ENCODE assay signal across 1 cellular context in the genomic region with DNA sequence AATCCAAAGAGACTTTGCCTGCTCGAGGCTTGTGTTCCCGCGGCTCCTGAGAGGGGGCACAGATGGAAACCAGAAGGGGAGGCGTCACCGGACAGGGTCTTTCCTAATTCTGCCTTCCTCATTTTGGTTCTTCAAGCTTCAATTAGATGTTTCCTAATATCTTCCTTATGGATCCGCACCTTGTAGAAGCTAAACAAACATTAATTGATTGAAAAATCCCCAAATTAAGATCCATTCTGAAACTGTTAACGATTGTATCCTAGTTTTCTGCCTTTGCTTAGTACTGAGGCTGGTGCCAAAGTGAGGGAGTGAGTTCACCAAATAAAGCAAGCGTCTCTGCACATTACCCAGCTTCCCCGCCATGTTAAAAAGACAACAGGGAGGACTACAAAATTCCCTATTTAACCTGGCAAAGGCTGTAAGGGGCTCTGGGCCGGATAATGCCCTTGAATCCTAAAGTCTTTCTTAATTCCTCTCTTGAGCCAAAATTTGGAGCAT.
TF ChIP-seq lines count a peak whose summit lies in the region.

No MANE protein-coding gene starts in this region.

TF ChIP-seq in HEK293, 187 proteins besides CTCF, POLR2A, EP300 and RAD21 (continued from another document):
- TF ChIP-seq ZNF639 (tag by site-specific recombination; IDR thresholded peaks at IDR 0.05) (no peak), ZNF596 (tag by site-specific recombination; IDR thresholded peaks at IDR 0.05) (no peak), SP7 (tag by site-specific recombination; IDR thresholded peaks at IDR 0.05) (no peak), PATZ1 (tag by site-specific recombination; IDR thresholded peaks at IDR 0.05) (peak; percentile 35; the same call in 1 of the 2 replicates), ZNF76 (tag by site-specific recombination; IDR thresholded peaks at IDR 0.05; ENCODE audit: borderline replicate concordance, low read depth) (no peak; the same call in 1 of the 2 replicates), KLF16 (tag by site-specific recombination; IDR thresholded peaks at IDR 0.05) (no peak), ZNF248 (tag by site-specific recombination; IDR thresholded peaks at IDR 0.05) (no peak), ZXDB (tag by site-specific recombination; IDR thresholded peaks at IDR 0.05) (0 out of 2 replicates have a peak, but pooled peaks have one; percentile 3), ZNF777 (tag by site-specific recombination; IDR thresholded peaks at IDR 0.05; ENCODE audit: borderline replicate concordance) (no peak)
- TF ChIP-seq, protein P1, sequence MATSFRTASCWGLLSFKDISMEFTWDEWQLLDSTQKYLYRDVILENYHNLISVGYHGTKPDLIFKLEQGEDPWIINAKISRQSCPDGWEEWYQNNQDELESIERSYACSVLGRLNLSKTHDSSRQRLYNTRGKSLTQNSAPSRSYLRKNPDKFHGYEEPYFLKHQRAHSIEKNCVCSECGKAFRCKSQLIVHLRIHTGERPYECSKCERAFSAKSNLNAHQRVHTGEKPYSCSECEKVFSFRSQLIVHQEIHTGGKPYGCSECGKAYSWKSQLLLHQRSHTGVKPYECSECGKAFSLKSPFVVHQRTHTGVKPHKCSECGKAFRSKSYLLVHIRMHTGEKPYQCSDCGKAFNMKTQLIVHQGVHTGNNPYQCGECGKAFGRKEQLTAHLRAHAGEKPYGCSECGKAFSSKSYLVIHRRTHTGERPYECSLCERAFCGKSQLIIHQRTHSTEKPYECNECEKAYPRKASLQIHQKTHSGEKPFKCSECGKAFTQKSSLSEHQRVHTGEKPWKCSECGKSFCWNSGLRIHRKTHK (tag by site-specific recombination; IDR thresholded peaks at IDR 0.05): no peak
